26 cellular contexts compared by ENCODE assay signal in the genomic region with DNA sequence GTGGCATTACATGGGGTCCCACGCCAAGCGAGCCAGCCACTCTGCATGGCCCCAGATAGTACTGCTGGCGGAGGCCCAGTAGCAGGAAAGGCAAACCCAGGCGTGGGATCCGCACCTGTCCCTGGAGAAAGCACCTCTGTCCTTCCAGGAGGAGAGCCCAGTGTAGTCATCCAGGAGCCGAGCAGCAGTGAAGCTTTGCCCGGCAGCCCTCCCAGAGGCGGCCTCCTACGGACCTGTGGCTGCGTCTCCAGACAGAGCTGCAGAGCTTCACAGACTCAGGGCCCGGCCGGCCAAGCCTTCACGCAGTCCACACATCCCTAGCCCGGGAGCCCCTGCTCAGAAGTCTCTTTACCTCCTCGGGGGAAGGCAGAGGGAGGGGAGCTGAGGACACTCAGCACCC.
"Had no signal": no experiment of that assay in that cellular context is flagged by ENCODE, and none has a peak within 500 bp of the region (broad histone marks: within the 10 kb centered on the region; RNA-seq: fewer than 3 reads in every experiment).

No MANE protein-coding gene starts in this region.

- H3K4me3 ChIP-seq: stomach, suprapubic skin, testis, thoracic aorta, thyroid gland, tibial artery, tibial nerve, transverse colon, upper lobe of left lung, upper lobe of right lung, uterus, vagina had no signal

- H3K36me3 ChIP-seq: stomach, suprapubic skin, thoracic aorta, thyroid gland, tibial artery, tibial nerve, transverse colon, upper lobe of left lung, upper lobe of right lung, uterus, vagina had no signal

- H3K4me1 ChIP-seq: stomach, suprapubic skin, testis, thyroid gland, tibial artery, tibial nerve, transverse colon, upper lobe of left lung, upper lobe of right lung, uterus, vagina had no signal

- H3K27ac ChIP-seq: stomach, suprapubic skin, testis, thoracic aorta, thyroid gland, tibial artery, tibial nerve, transverse colon, upper lobe of left lung, upper lobe of right lung, uterus, vagina had no signal

- ATAC-seq: stimulated activated effector memory CD8-positive, alpha-beta T cell treated with anti-CD3 and anti-CD28 coated beads, Interleukin-12 subunit alpha, Interleukin-12 subunit beta, amount 100 ng/mL, for 72 hours; stimulated activated memory B cell treated with anti-CD40 and anti-IgM and Interleukin-4, amounts not matched to agents 10 μg/mL and 1 μg/mL and 100 μg/mL, for 72 hours; stimulated activated naive B cell treated with anti-CD40 and anti-IgM and Interleukin-4, amounts not matched to agents 10 μg/mL and 1 μg/mL and 100 μg/mL, for 72 hours; stimulated activated naive CD8-positive, alpha-beta T cell treated with anti-CD3 and anti-CD28 coated beads, Interleukin-15, amount 100 ng/mL, for 72 hours; stimulated activated naive CD8-positive, alpha-beta T cell treated with anti-CD3 and anti-CD28 coated beads, Interleukin-15, Interleukin-2, amounts not matched to agents 100 U/mL and 50 U/mL, for 24 hours; upper lobe of right lung had no signal

- DNase-seq: stimulated activated CD4-positive, alpha-beta T cell treated with anti-CD3 and anti-CD28 coated beads, Interleukin-2, amount 100 ng/mL, for 48 hours; stimulated activated CD4-positive, alpha-beta T cell treated with anti-CD3 and anti-CD28 coated beads, Interleukin-4, amount 100 ng/mL, for 1 hour; stimulated activated CD4-positive, alpha-beta T cell treated with anti-CD3 and anti-CD28 coated beads, Interleukin-4, amount 100 ng/mL, for 24 hours; stimulated activated CD4-positive, alpha-beta T cell treated with anti-CD3 and anti-CD28 coated beads, Interleukin-4, amount 100 ng/mL, for 4 hours; stimulated activated CD8-positive, alpha-beta memory T cell treated with anti-CD3 and anti-CD28 coated beads, Interleukin-4, amount 100 ng/mL, for 48 hours; stimulated activated naive B cell treated with anti-CD40 and anti-IgM and Interleukin-4, amounts not matched to agents 10 μg/mL and 1 μg/mL and 100 μg/mL, for 72 hours; stimulated activated naive CD4-positive, alpha-beta T cell; stimulated activated naive CD4-positive, alpha-beta T cell treated with Interleukin-2 at 50 U/mL for 16 hours; stimulated activated naive CD8-positive, alpha-beta T cell treated with anti-CD3 and anti-CD28 coated beads, Interleukin-15, amount 100 ng/mL, for 72 hours; stimulated activated naive CD8-positive, alpha-beta T cell treated with anti-CD3 and anti-CD28 coated beads, Interleukin-15, Interleukin-2, amounts not matched to agents 100 U/mL and 50 U/mL, for 24 hours; stomach; substantia nigra; testis; thyroid gland; tibial artery; transverse colon; trophoblast cell; upper lobe of left lung; upper lobe of right lung; uterus had no signal

- H3K27me3 ChIP-seq: testis, thyroid gland, transverse colon, upper lobe of right lung, uterus, vagina had no signal

- H3K9me3 ChIP-seq: suprapubic skin, testis, thoracic aorta, thyroid gland, tibial artery, transverse colon, upper lobe of left lung, upper lobe of right lung, uterus, vagina had no signal
